In genomic region chr7:107563072-107563760, GRCh38 we compare ENCODE assay signal across 8 cellular contexts. TPM values are rescaled to one million over a fixed set of nuclear protein-coding genes. Genes with fewer than 3 reads are reported as not detected.
DNase-seq lines count a peak whose midpoint lies in the region; ATAC-seq and TF ChIP-seq lines count a peak whose summit lies in the region.

No MANE protein-coding gene starts in this region.

- peak overlapping the region; percentile 86 for H3K4me3 Mint-ChIP-seq in natural killer cell treated with Interleukin-12 subunit alpha and Interleukin-12 subunit beta and Interleukin-15 and Interleukin-18, amount 100 ng/mL, for 72 hours

- peak overlapping the region; percentile 94 for H3K9ac ChIP-seq in SK-N-SH

- H3K27ac ChIP-seq in SK-N-SH (ENCODE audit: low read depth in 2 of 2, low read length in 1 of 2) = peak overlapping the region; percentile 92 to 96

- peak overlapping the region; percentile 80 for H2AFZ ChIP-seq in SK-N-SH (ENCODE audit: low read depth)

- peaks cover 89% of the 10 kb centered on the region for H3K79me2 ChIP-seq in SK-N-SH (ENCODE audit: insufficient read depth)

- in situ Hi-C loops in GM13977 (cut with MboI; ENCODE audit: low pct_unique_long_range_greater_than_20kb, low sequenced_read_pairs, unreplicated experiment) = no loop called here

- H3K9me3 Mint-ChIP-seq in natural killer cell treated with Interleukin-12 subunit alpha and Interleukin-12 subunit beta and Interleukin-15 and Interleukin-18, amount 100 ng/mL, for 72 hours = no peaks in the 10 kb centered on the region

- POLR2A ChIA-PET in SK-N-SH (lab: Yijun Ruan, JAX) = interaction anchor here (0.7 to 2.0 kb wide), 6 partner anchors 13 to 394 kb away, joined by 3 to 14 read pairs (median 4); partner anchors contain the start of genes BCAP29 and HBP1

- no peaks in the 10 kb centered on the region for H3K27me3 ChIP-seq in SK-N-SH (ENCODE audit: insufficient read depth)

- CTCF ChIA-PET in SK-N-SH (lab: Yijun Ruan, JAX) = interaction anchor here (1.0 to 1.6 kb wide), 8 partner anchors 14 to 361 kb away, joined by 3 to 5 read pairs (median 3); partner anchors contain the start of gene BCAP29

- H3K27me3 Mint-ChIP-seq in natural killer cell treated with Interleukin-12 subunit alpha and Interleukin-12 subunit beta and Interleukin-15 and Interleukin-18, amount 100 ng/mL, for 72 hours = no peaks in the 10 kb centered on the region

- H3K36me3 ChIP-seq in SK-N-SH (replicated peaks in 1 of 2; ENCODE audit: control insufficient read depth in 1 of 2, insufficient read depth in 2 of 2, low read length in 1 of 2) = peaks cover 24 to 30% of the 10 kb centered on the region in 2 experiments

- H4K20me1 ChIP-seq in SK-N-SH (ENCODE audit: insufficient read depth) = no peaks in the 10 kb centered on the region

- ATAC-seq in GM21360 (IDR thresholded peaks at IDR 0.05; ENCODE audit: unreplicated experiment) (peak; percentile 38), HG03520 (IDR thresholded peaks at IDR 0.05; ENCODE audit: unreplicated experiment) (peak; percentile 44), esophagus mucosa (peak; percentile 64)
- peak; percentile 75 to 78 for ATAC-seq in natural killer cell treated with Interleukin-12 subunit alpha and Interleukin-12 subunit beta and Interleukin-15 and Interleukin-18, amount 100 ng/mL, for 72 hours

- peak overlapping the region; percentile 92 for H3K4me2 ChIP-seq in SK-N-SH

- peaks cover 17% of the 10 kb centered on the region for H3F3A ChIP-seq in SK-N-SH (replicated peaks; ENCODE audit: insufficient read depth)

- TF ChIP-seq RAD21 in SK-N-SH (IDR thresholded peaks at IDR 0.05; ENCODE audit: low read length) = no peak

- peaks cover 40 to 48% of the 10 kb centered on the region in 2 donors for H3K4me1 Mint-ChIP-seq in natural killer cell treated with Interleukin-12 subunit alpha and Interleukin-12 subunit beta and Interleukin-15 and Interleukin-18, amount 100 ng/mL, for 72 hours (ENCODE audit: low read depth in 2 of 2)

- H3K4me1 ChIP-seq in SK-N-SH (ENCODE audit: control insufficient read depth in 1 of 2, insufficient read depth in 2 of 2, low read depth in 1 of 2, low read length in 1 of 2) = peaks cover 17 to 28% of the 10 kb centered on the region in 2 experiments; a peak in 3 of 4 replicates

- no peaks in the 10 kb centered on the region; the same call in 1 of the 2 replicates for H3K9me3 ChIP-seq in SK-N-SH

- H3K9me2 ChIP-seq in SK-N-SH = no peaks in the 10 kb centered on the region

- H3K4me3 ChIP-seq in SK-N-SH (ENCODE audit: low read depth in 2 of 2, low read length in 1 of 2) = peak overlapping the region; percentile 88 to 100

- TF ChIP-seq EP300 in SK-N-SH (IDR thresholded peaks at IDR 0.05; ENCODE audit: borderline replicate concordance in 1 of 2, low read depth in 1 of 2, low read length in 1 of 2) = no peak

- H3K36me3 Mint-ChIP-seq in natural killer cell treated with Interleukin-12 subunit alpha and Interleukin-12 subunit beta and Interleukin-15 and Interleukin-18, amount 100 ng/mL, for 72 hours = no peaks in the 10 kb centered on the region

- WGBS in SK-N-SH (ENCODE audit: low lambda C conversion rate) = 5% methylated on average over 21 of the region's 21 CpGs

- peak; percentile 84 for DNase-seq in DMS53 (lab: John Stamatoyannopoulos, UW)
- DNase-seq in SK-N-SH = peak; percentile 82
- no peak for DNase-seq in natural killer cell treated with Interleukin-12 subunit alpha and Interleukin-12 subunit beta and Interleukin-15 and Interleukin-18, amount 100 ng/mL, for 72 hours (ENCODE audit: low spot score)
- DNase-seq in GM13977 (ENCODE audit: low spot score) = no peak
- DNase-seq in AG08396 (ENCODE audit: low spot score) = no peak

- TF ChIP-seq CTCF in SK-N-SH (IDR thresholded peaks at IDR 0.05) = no peak
- no peak for TF ChIP-seq CTCF in GM13977 (IDR thresholded peaks at IDR 0.05; ENCODE audit: extremely low read depth, insufficient read depth, missing control alignments)

- H3K27ac Mint-ChIP-seq in natural killer cell treated with Interleukin-12 subunit alpha and Interleukin-12 subunit beta and Interleukin-15 and Interleukin-18, amount 100 ng/mL, for 72 hours = peak overlapping the region; percentile 66 to 86

TF ChIP-seq in SK-N-SH, 30 proteins besides CTCF, POLR2A, EP300 and RAD21:
- TF ChIP-seq NFIC (IDR thresholded peaks at IDR 0.05; ENCODE audit: borderline replicate concordance) (no peak), TEAD4 (IDR thresholded peaks at IDR 0.05; ENCODE audit: borderline replicate concordance, insufficient read depth) (no peak), MXI1 (IDR thresholded peaks at IDR 0.05; ENCODE audit: low read depth, low read length) (peak; percentile 16; the same call in 1 of the 2 replicates), JUND (IDR thresholded peaks at IDR 0.05) (no peak), YY1 (IDR thresholded peaks at IDR 0.05; ENCODE audit: low read depth) (no peak)

RNA-seq across cellular contexts. Expression of gene COG5, which starts 0.5 kb away (rescaled TPM):
- polyA plus RNA-seq in SK-N-SH (2012; rRNA removed) = 21.2 and 28.6 TPM in 2 replicates
- polyA plus RNA-seq in SK-N-SH (2012; cell fraction: cytosol; rRNA removed) = 26.1 and 31.4 TPM in 2 replicates
- polyA plus RNA-seq in SK-N-SH (2012; cell fraction: nucleus; rRNA removed) = 22.1 and 34.2 TPM in 2 replicates
- 20.9 TPM for total RNA-seq in esophagus mucosa
- 10 to 100 TPM; 41.0 to 56.2 TPM for total RNA-seq in natural killer cell treated with Interleukin-12 subunit alpha and Interleukin-12 subunit beta and Interleukin-15 and Interleukin-18, amount 100 ng/mL, for 72 hours

RNA-seq across cellular contexts. Expression of gene DUS4L, which starts 0.6 kb away (rescaled TPM):
- 9.7 and 11.5 TPM in 2 replicates for polyA plus RNA-seq in SK-N-SH (2012; rRNA removed)
- 12.1 and 16.3 TPM in 2 replicates for polyA plus RNA-seq in SK-N-SH (2012; cell fraction: cytosol; rRNA removed)
- polyA plus RNA-seq in SK-N-SH (2012; cell fraction: nucleus; rRNA removed) = 11.8 and 18.8 TPM in 2 replicates
- total RNA-seq in esophagus mucosa = 7.3 TPM
- total RNA-seq in natural killer cell treated with Interleukin-12 subunit alpha and Interleukin-12 subunit beta and Interleukin-15 and Interleukin-18, amount 100 ng/mL, for 72 hours = 10 to 100 TPM in 1 of 2 donors, 1 to 10 TPM in 1; 6.4 to 10.0 TPM

RNA-seq across cellular contexts. Expression of gene BCAP29, which starts 16.8 kb away (rescaled TPM):
- 29.2 and 46.2 TPM in 2 replicates for polyA plus RNA-seq in SK-N-SH (2012; rRNA removed)
- 57.5 and 62.3 TPM in 2 replicates for polyA plus RNA-seq in SK-N-SH (2012; cell fraction: cytosol; rRNA removed)
- 19.1 and 27.5 TPM in 2 replicates for polyA plus RNA-seq in SK-N-SH (2012; cell fraction: nucleus; rRNA removed)
- 42.9 TPM for total RNA-seq in esophagus mucosa
- total RNA-seq in natural killer cell treated with Interleukin-12 subunit alpha and Interleukin-12 subunit beta and Interleukin-15 and Interleukin-18, amount 100 ng/mL, for 72 hours = 10 to 100 TPM; 37.7 to 43.0 TPM

Comparison
In these comparisons a context has a peak if more than half of its experiments do, and no peak if none do; other contexts are left out.
1. DNase-seq: peak in DMS53 (single experiment) and SK-N-SH (single experiment); none in natural killer cell treated with Interleukin-12 subunit alpha and Interleukin-12 subunit beta and Interleukin-15 and Interleukin-18, amount 100 ng/mL, for 72 hours (single experiment), GM13977 (single experiment) and AG08396 (single experiment).
2. Peak in every context shown above with its lines, with median percentiles within 50 percentile points of each other: ATAC-seq.